Comparison of ENCODE assay signal across 20 cellular contexts in genomic region chr1:4216231-4216630, GRCh38.
"Had no signal": no experiment of that assay in that cellular context is flagged by ENCODE, and none has a peak within 500 bp of the region (broad histone marks: within the 10 kb centered on the region; RNA-seq: fewer than 3 reads in every experiment).

No MANE protein-coding gene starts in this region.

- H3K4me3 ChIP-seq: colonic mucosa, heart right ventricle, left lung, lower lobe of right lung, mucosa of descending colon had no signal

- H3K4me1 ChIP-seq: colonic mucosa, foreskin keratinocyte, heart right ventricle, left lung, lower lobe of right lung had no signal

- DNase-seq: colonic mucosa; cortex of kidney; effector CD8-positive, alpha-beta T cell; effector memory CD8-positive, alpha-beta T cell; endodermal cell; erythroblast; foreskin keratinocyte; glutamatergic neuron; head of caudate nucleus; heart right ventricle; hippocampal formation; left cardiac atrium; left lung; left ventricle myocardium superior; lower lobe of right lung; mesenchymal stem cell; mucosa of descending colon; naive B cell had no signal

- H3K27ac ChIP-seq: colonic mucosa, epithelial cell of prostate, foreskin keratinocyte, heart right ventricle, left lung, lower lobe of right lung had no signal

- ATAC-seq: effector memory CD8-positive, alpha-beta T cell; esophagus mucosa; foreskin keratinocyte; heart right ventricle; left cardiac atrium; left lung; left ventricle myocardium superior; lower lobe of right lung; mucosa of descending colon had no signal

- H3K27me3 ChIP-seq: colonic mucosa, foreskin keratinocyte had no signal

- H3K9me3 ChIP-seq: colonic mucosa, heart right ventricle, left lung, lower lobe of right lung, mucosa of descending colon had no signal

- H3K36me3 ChIP-seq: colonic mucosa, heart right ventricle, left lung, lower lobe of right lung had no signal
